Comparison of ENCODE assay signal across 15 cellular contexts in the genomic region with DNA sequence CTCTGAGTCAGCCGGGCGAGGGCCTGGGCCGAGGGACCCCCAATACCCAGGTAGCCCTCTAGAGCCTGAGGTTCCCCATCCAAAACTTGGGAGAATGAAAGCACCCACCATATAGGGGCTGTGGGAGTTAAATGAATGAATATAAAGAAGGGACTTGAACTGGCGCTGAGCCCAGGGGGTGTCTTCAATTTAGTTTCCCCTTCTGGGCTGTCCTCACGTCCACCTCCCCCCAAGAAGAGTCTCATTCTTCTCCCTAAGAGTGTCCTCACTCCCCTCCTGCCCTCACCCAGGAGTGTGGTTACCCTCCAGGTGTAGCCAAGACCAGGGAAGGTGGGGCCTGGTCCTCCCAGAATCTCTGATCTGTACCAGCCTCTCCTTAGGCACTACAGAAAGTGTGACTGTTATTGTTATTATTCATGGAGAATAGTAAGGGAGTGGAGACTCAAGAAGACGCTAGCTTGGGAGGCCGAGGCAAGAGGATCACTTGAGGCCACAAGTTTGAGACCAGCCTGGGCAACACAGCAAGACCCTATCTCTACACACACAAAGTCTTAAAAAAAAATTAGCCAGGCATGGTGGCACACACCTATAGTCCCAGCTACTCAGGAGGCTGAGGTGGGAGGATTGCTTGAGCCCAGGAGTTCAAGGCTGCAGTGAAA. TPM values are rescaled to one million over a fixed set of nuclear protein-coding genes. Genes with fewer than 3 reads are reported as not detected.
A peak's percentile ranks its signal among the peaks of the same experiment; 100 is the strongest.
DNase-seq lines count a peak whose midpoint lies in the region; ATAC-seq and TF ChIP-seq lines count a peak whose summit lies in the region.
"Had no signal": no experiment of that assay in that cellular context is flagged by ENCODE, and none has a peak within 500 bp of the region (broad histone marks: within the 10 kb centered on the region; RNA-seq: fewer than 3 reads in every experiment).

No MANE protein-coding gene starts in this region.

- peak overlapping the region; percentile 74 for H3K27ac Mint-ChIP-seq in activated T-cell treated with anti-CD3 and anti-CD28 coated beads, Interleukin-2, amount 50 U/mL, for 24 hours
- no peak overlapping the region for H3K27ac Mint-ChIP-seq in activated T-cell treated with anti-CD3 and anti-CD28 coated beads, Interleukin-2, amount 50 U/mL, for 72 hours
- H3K27ac Mint-ChIP-seq in T-cell = peak overlapping the region; percentile 98 to 100
- no peak overlapping the region for H3K27ac Mint-ChIP-seq in neural progenitor cell
- H3K27ac Mint-ChIP-seq: brain had no signal

- H3K4me2 ChIP-seq in neural progenitor cell = no peak overlapping the region

- peaks cover 69% of the 10 kb centered on the region for H3K4me1 Mint-ChIP-seq in activated T-cell treated with anti-CD3 and anti-CD28 coated beads, Interleukin-2, amount 50 U/mL, for 24 hours (ENCODE audit: low read depth)
- peaks cover 52% of the 10 kb centered on the region for H3K4me1 Mint-ChIP-seq in activated T-cell treated with anti-CD3 and anti-CD28 coated beads, Interleukin-2, amount 50 U/mL, for 72 hours (ENCODE audit: low read depth)
- peaks cover 62 to 71% (median 67%) of the 10 kb centered on the region in 3 donors for H3K4me1 Mint-ChIP-seq in T-cell
- H3K4me1 Mint-ChIP-seq in neural progenitor cell = peaks cover 14% of the 10 kb centered on the region

- H3K9me3 Mint-ChIP-seq in activated T-cell treated with anti-CD3 and anti-CD28 coated beads, Interleukin-2, amount 50 U/mL, for 24 hours = no peaks in the 10 kb centered on the region
- H3K9me3 Mint-ChIP-seq in activated T-cell treated with anti-CD3 and anti-CD28 coated beads, Interleukin-2, amount 50 U/mL, for 72 hours = no peaks in the 10 kb centered on the region
- H3K9me3 Mint-ChIP-seq in T-cell (no peaks in the 10 kb centered on the region), neural progenitor cell (no peaks in the 10 kb centered on the region)
- H3K9me3 Mint-ChIP-seq: brain had no signal

- no peak overlapping the region for H3K27ac ChIP-seq in neural progenitor cell
- H3K27ac ChIP-seq: uterus had no signal

- H3K36me3 ChIP-seq in neural progenitor cell = no peaks in the 10 kb centered on the region
- H3K36me3 ChIP-seq: uterus had no signal

- peaks cover 54% of the 10 kb centered on the region for H3K27me3 ChIP-seq in neural progenitor cell
- H3K27me3 ChIP-seq: uterus had no signal

- TF ChIP-seq CTCF in neural progenitor cell (IDR thresholded peaks at IDR 0.05) = no peak

- H3K9me3 ChIP-seq in neural progenitor cell (ENCODE audit: low read depth) = no peaks in the 10 kb centered on the region
- H3K9me3 ChIP-seq: uterus had no signal

- no peak overlapping the region for H3K4me3 Mint-ChIP-seq in activated T-cell treated with anti-CD3 and anti-CD28 coated beads, Interleukin-2, amount 50 U/mL, for 24 hours
- no peak overlapping the region for H3K4me3 Mint-ChIP-seq in activated T-cell treated with anti-CD3 and anti-CD28 coated beads, Interleukin-2, amount 50 U/mL, for 72 hours
- peak overlapping the region in 2 of 3 donors; percentile 24 to 66 for H3K4me3 Mint-ChIP-seq in T-cell
- H3K4me3 Mint-ChIP-seq in neural progenitor cell = peak overlapping the region; percentile 36

- no peaks in the 10 kb centered on the region for H4K20me1 ChIP-seq in neural progenitor cell (ENCODE audit: low read depth)

- CTCF ChIA-PET in T-cell (lab: Charles Lee) = no interaction called here

- POLR2A ChIA-PET in T-cell (lab: Charles Lee) = interaction anchor here in 1 of 2 donors (0.6 kb wide), 1 partner anchor 8 kb away, joined by 9 read pairs; no protein-coding TSS in a partner anchor

- no peak overlapping the region for H2AFZ ChIP-seq in neural progenitor cell (replicated peaks)

- no peak for DNase-seq in activated T-cell treated with anti-CD3 and anti-CD28 coated beads, Interleukin-2, amount 50 U/mL, for 24 hours
- no peak for DNase-seq in activated T-cell treated with anti-CD3 and anti-CD28 coated beads, Interleukin-2, amount 50 U/mL, for 72 hours
- DNase-seq in T-cell (no peak), neural progenitor cell (ENCODE audit: low spot score) (no peak)
- DNase-seq: activated T-cell treated with anti-CD3 and anti-CD28 coated beads, Interleukin-2, amount 50 U/mL, for 1 hour; DMS53; NCI-H2081; NCI-H82; uterus had no signal

- peaks cover 3% of the 10 kb centered on the region for H3K79me2 ChIP-seq in neural progenitor cell (ENCODE audit: low read depth)

- H3K9ac ChIP-seq in neural progenitor cell = no peak overlapping the region

- ATAC-seq in activated T-cell treated with anti-CD3 and anti-CD28 coated beads, Interleukin-2, amount 50 U/mL, for 72 hours (replicated peaks in 1 of 2) = no peak
- ATAC-seq in T-cell (replicated peaks in 1 of 4) (no peak), HG02970 (IDR thresholded peaks at IDR 0.05; ENCODE audit: low FRiP score, unreplicated experiment) (no peak), HG03378 (IDR thresholded peaks at IDR 0.05; ENCODE audit: unreplicated experiment) (no peak)

- peaks cover 2% of the 10 kb centered on the region for H3K4me1 ChIP-seq in neural progenitor cell

- peaks cover 22% of the 10 kb centered on the region for H3F3A ChIP-seq in neural progenitor cell (ENCODE audit: low read depth)

- H3K27me3 Mint-ChIP-seq in activated T-cell treated with anti-CD3 and anti-CD28 coated beads, Interleukin-2, amount 50 U/mL, for 24 hours = no peaks in the 10 kb centered on the region
- no peaks in the 10 kb centered on the region for H3K27me3 Mint-ChIP-seq in activated T-cell treated with anti-CD3 and anti-CD28 coated beads, Interleukin-2, amount 50 U/mL, for 72 hours (ENCODE audit: low read depth)
- no peaks in the 10 kb centered on the region for H3K27me3 Mint-ChIP-seq in T-cell
- H3K27me3 Mint-ChIP-seq in neural progenitor cell (ENCODE audit: insufficient read depth, low read depth) = peaks cover 31% of the 10 kb centered on the region

- H3K36me3 Mint-ChIP-seq in activated T-cell treated with anti-CD3 and anti-CD28 coated beads, Interleukin-2, amount 50 U/mL, for 24 hours (ENCODE audit: low read depth) = peaks cover 18% of the 10 kb centered on the region
- peaks cover 6 to 12% of the 10 kb centered on the region in 2 donors for H3K36me3 Mint-ChIP-seq in activated T-cell treated with anti-CD3 and anti-CD28 coated beads, Interleukin-2, amount 50 U/mL, for 72 hours (ENCODE audit: insufficient read depth in 2 of 2)
- H3K36me3 Mint-ChIP-seq in T-cell (peaks cover 11% of the 10 kb centered on the region), neural progenitor cell (no peaks in the 10 kb centered on the region)
- H3K36me3 Mint-ChIP-seq: brain had no signal

- no peak overlapping the region for H3K4me3 ChIP-seq in neural progenitor cell
- H3K4me3 ChIP-seq: uterus had no signal

RNA-seq across cellular contexts. Expression of gene CD79A, which starts 2.7 kb away (rescaled TPM):
- 10 to 100 TPM; 12.3 to 27.5 TPM for total RNA-seq in activated T-cell treated with anti-CD3 and anti-CD28 coated beads, Interleukin-2, amount 50 U/mL, for 72 hours
- total RNA-seq in T-cell (10 to 100 TPM; 15.9 to 51.1 (median 19.0) TPM), neural progenitor cell (ENCODE audit: low replicate concordance) (0.11 and 0.25 TPM in 2 replicates)
- total RNA-seq: frontal cortex, pulmonary artery endothelial cell had no signal

RNA-seq across cellular contexts. Expression of gene ARHGEF1, which starts 3.2 kb away (rescaled TPM):
- total RNA-seq in activated T-cell treated with anti-CD3 and anti-CD28 coated beads, Interleukin-2, amount 50 U/mL, for 72 hours = 100 to 1,000 TPM; 371 to 446 TPM
- total RNA-seq in T-cell (1,000 to 10,000 TPM; 1,130 to 1,360 (median 1,288) TPM), neural progenitor cell (ENCODE audit: low replicate concordance) (10.9 and 25.2 TPM in 2 replicates)

RNA-seq across cellular contexts. Expression of gene RPS19, which starts 19.7 kb away (rescaled TPM):
- total RNA-seq in activated T-cell treated with anti-CD3 and anti-CD28 coated beads, Interleukin-2, amount 50 U/mL, for 72 hours = 1,000 to 10,000 TPM; 4,101 to 4,133 TPM
- total RNA-seq in T-cell (1,000 to 10,000 TPM; 3,043 to 4,286 (median 3,822) TPM), neural progenitor cell (ENCODE audit: low replicate concordance) (1,422 and 2,398 TPM in 2 replicates)

RNA-seq across cellular contexts. Expression of gene DMRTC2, which starts 35.0 kb away (rescaled TPM):
- not detected for total RNA-seq in activated T-cell treated with anti-CD3 and anti-CD28 coated beads, Interleukin-2, amount 50 U/mL, for 72 hours
- total RNA-seq in T-cell = not detected
- total RNA-seq in neural progenitor cell (ENCODE audit: low replicate concordance) = not detected in 2 replicates
- total RNA-seq: frontal cortex, LHCN-M2, pulmonary artery endothelial cell had no signal

RNA-seq across cellular contexts. Expression of gene LYPD4, which starts 35.3 kb away (rescaled TPM):
- not detected for total RNA-seq in activated T-cell treated with anti-CD3 and anti-CD28 coated beads, Interleukin-2, amount 50 U/mL, for 72 hours
- not detected for total RNA-seq in T-cell
- total RNA-seq in neural progenitor cell (ENCODE audit: low replicate concordance) = not detected in 2 replicates
- total RNA-seq: frontal cortex, LHCN-M2, pulmonary artery endothelial cell, uterus had no signal

Comparison
In these comparisons a context has a peak if more than half of its experiments do, and no peak if none do; other contexts are left out.
1. H3K27ac Mint-ChIP-seq: peak in activated T-cell treated with anti-CD3 and anti-CD28 coated beads, Interleukin-2, amount 50 U/mL, for 24 hours (single experiment) and T-cell (2 of 2); none in activated T-cell treated with anti-CD3 and anti-CD28 coated beads, Interleukin-2, amount 50 U/mL, for 72 hours (single experiment) and neural progenitor cell (single experiment).
2. H3K4me3 Mint-ChIP-seq: peak in T-cell (2 of 3) and neural progenitor cell (single experiment); none in activated T-cell treated with anti-CD3 and anti-CD28 coated beads, Interleukin-2, amount 50 U/mL, for 24 hours (single experiment) and activated T-cell treated with anti-CD3 and anti-CD28 coated beads, Interleukin-2, amount 50 U/mL, for 72 hours (0 of 2).
3. RNA of gene CD79A, which starts 2.7 kb away (total RNA-seq): 12.3 to 27.5 TPM in activated T-cell treated with anti-CD3 and anti-CD28 coated beads, Interleukin-2, amount 50 U/mL, for 72 hours and 15.9 to 51.1 TPM in T-cell; 0.11 to 0.25 TPM in neural progenitor cell; every median in the first group is over 10 times any median in the second.
4. RNA of gene ARHGEF1, which starts 3.2 kb away (total RNA-seq): 1,130 to 1,360 TPM in T-cell and 371 to 446 TPM in activated T-cell treated with anti-CD3 and anti-CD28 coated beads, Interleukin-2, amount 50 U/mL, for 72 hours; 10.9 to 25.2 TPM in neural progenitor cell; every median in the first group is over 10 times any median in the second.